ENCODE assay signal across 9 cellular contexts in the genomic region with DNA sequence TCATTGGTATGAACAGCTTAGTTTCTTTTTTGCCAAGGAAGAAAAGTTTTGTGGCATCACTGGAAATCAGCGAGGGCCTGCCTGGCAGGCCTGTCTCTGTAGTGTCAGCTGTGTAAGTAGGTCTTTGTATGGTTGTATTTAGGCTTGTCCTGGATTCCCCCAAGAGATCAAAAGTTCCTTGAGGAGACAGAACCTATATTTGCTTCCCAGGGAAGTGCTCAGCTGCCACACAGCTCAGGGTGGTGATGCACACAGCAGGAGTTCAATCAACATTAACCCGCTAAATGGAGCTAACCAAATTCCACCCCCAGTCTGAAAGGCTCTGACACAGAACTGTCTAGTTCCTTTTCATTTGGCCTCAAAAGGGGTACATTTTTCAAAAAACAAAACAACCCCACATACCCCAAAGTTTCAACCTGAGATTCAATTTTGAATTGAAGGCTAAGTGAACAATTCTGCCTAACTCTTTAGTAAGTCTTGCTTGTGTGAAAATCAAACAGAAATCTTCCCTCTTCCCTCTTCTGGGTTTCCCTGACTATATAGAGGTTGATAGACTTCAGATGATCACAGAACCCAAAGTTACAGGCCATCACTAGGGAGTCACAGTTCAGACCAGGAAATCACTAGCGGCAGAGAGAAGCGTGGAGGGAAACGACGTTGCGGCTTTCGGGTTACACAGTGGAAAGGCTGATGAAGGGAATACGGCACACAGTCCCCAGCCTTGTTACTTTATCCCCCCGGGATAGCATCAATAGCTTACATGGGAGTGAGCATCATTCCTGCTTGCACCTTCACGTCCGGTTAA.
DNase-seq lines count a peak whose midpoint lies in the region; FAIRE-seq and TF ChIP-seq lines count a peak whose summit lies in the region.
"Had no signal": no experiment of that assay in that cellular context is flagged by ENCODE, and none has a peak within 500 bp of the region (broad histone marks: within the 10 kb centered on the region; RNA-seq: fewer than 3 reads in every experiment).

No MANE protein-coding gene starts in this region.

- H3K9me1 ChIP-seq in endothelial cell of umbilical vein (replicated peaks; ENCODE audit: control insufficient read depth, extremely low read depth, insufficient read depth, low read length) = no peaks in the 10 kb centered on the region

- FAIRE-seq in endothelial cell of umbilical vein (lab: Jason Lieb, UNC) = peak; percentile 12

- TF ChIP-seq CTCF in endothelial cell of umbilical vein (IDR thresholded peaks at IDR 0.05; ENCODE audit: extremely low read depth in 1 of 2, insufficient read depth in 1 of 2, low read depth in 1 of 2, low read length in 2 of 2) (no peak), prostate gland (IDR thresholded peaks at IDR 0.05) (no peak)

- peak overlapping the region; percentile 60 for H3K9ac ChIP-seq in endothelial cell of umbilical vein (replicated peaks; ENCODE audit: extremely low read depth, insufficient read depth, low read length)

- H3K79me2 ChIP-seq in endothelial cell of umbilical vein (ENCODE audit: control insufficient read depth, insufficient read depth, low read length) = peaks cover 42% of the 10 kb centered on the region

- POLR2A ChIA-PET in endothelial cell of umbilical vein (lab: Charles Lee) = no interaction called here

- no peak for TF ChIP-seq POLR2A in endothelial cell of umbilical vein (IDR thresholded peaks at IDR 0.05; ENCODE audit: low read depth, low read length)
- TF ChIP-seq POLR2A in prostate gland (IDR thresholded peaks at IDR 0.05) = no peak

- H2AFZ ChIP-seq in endothelial cell of umbilical vein (ENCODE audit: low read depth, low read length) = peak overlapping the region; percentile 60

- CTCF ChIA-PET in endothelial cell of umbilical vein (lab: Charles Lee) = interaction anchor here (0.6 to 4.9 kb wide), 27 partner anchors 10 to 354 kb away, joined by 3 to 233 read pairs (median 5); a partner anchor contains a TSS

- DNase-seq in Daoy (ENCODE audit: low read depth) (peak; percentile 29), LHCN-M2 (ENCODE audit: low read depth) (peak; percentile 56), endothelial cell of umbilical vein (ENCODE audit: low read depth, low spot score) (peak; percentile 35), prostate gland (ENCODE audit: low spot score) (no peak), HK-2 (ENCODE audit: unreplicated experiment) (no peak), medulla oblongata (ENCODE audit: extremely low spot score) (no peak), DMS79 (lab: John Stamatoyannopoulos, UW) (no peak)
- DNase-seq: activated naive CD8-positive, alpha-beta T cell treated with anti-CD3 and anti-CD28 coated beads, Interleukin-2, amount 10 ng/mL, durations not matched to agents 7 days and 5 days; SIG-M5 had no signal

- WGBS in prostate gland = 82% methylated on average over 12 of the region's 12 CpGs

- peak overlapping the region; percentile 77 for H3K27ac ChIP-seq in endothelial cell of umbilical vein (ENCODE audit: insufficient read depth, low read depth, low read length)
- H3K27ac ChIP-seq in prostate gland = peak overlapping the region; percentile 36 to 58

- H3K9me3 ChIP-seq in endothelial cell of umbilical vein (replicated peaks; ENCODE audit: control insufficient read depth, insufficient read depth, low read length) = no peaks in the 10 kb centered on the region
- no peaks in the 10 kb centered on the region for H3K9me3 ChIP-seq in prostate gland

- peak overlapping the region; percentile 77 for H3K4me2 ChIP-seq in endothelial cell of umbilical vein (ENCODE audit: insufficient read depth, low read length)

- H3K27me3 ChIP-seq in endothelial cell of umbilical vein (ENCODE audit: control insufficient read depth in 2 of 2, insufficient read depth in 2 of 2, low read length in 2 of 2) (no peaks in the 10 kb centered on the region), prostate gland (replicated peaks; ENCODE audit: insufficient read depth) (no peaks in the 10 kb centered on the region)

- no TSS peak for BruUV-seq in endothelial cell of umbilical vein (replicated peaks; lab: Mats Ljungman, UMichigan)

- dilution Hi-C loops in endothelial cell of umbilical vein (cut with MboI; ENCODE audit: extremely low pct_ligation_motif_present, low sequenced_read_pairs) = no loop called here

- intact Hi-C loops in endothelial cell of umbilical vein (cut with micrococcal nuclease) = loop anchor here (1.0 to 5.0 kb wide), 4 partner anchors 128 to 529 kb away; a partner anchor contains a TSS
- intact Hi-C loops in prostate gland (cut with DNase I) = loop anchor here (2.0 kb wide), 1 partner anchor 129 kb away; a partner anchor contains a TSS

- no peaks in the 10 kb centered on the region for H4K20me1 ChIP-seq in endothelial cell of umbilical vein (replicated peaks; ENCODE audit: control insufficient read depth, extremely low read depth, insufficient read depth, low read length)

- H3K4me1 ChIP-seq in endothelial cell of umbilical vein (ENCODE audit: control insufficient read depth, extremely low read depth, insufficient read depth, low read length) (peaks cover 43% of the 10 kb centered on the region), prostate gland (replicated peaks) (peaks cover 4% of the 10 kb centered on the region)

- H3K4me3 ChIP-seq in endothelial cell of umbilical vein (replicated peaks in 1 of 3; ENCODE audit: insufficient read depth in 1 of 3, low read depth in 1 of 3, low read length in 3 of 3) (peak overlapping the region in 1 of 3 experiments; percentile 25), prostate gland (no peak overlapping the region)

- no peaks in the 10 kb centered on the region for H3K36me3 ChIP-seq in endothelial cell of umbilical vein (ENCODE audit: control insufficient read depth in 2 of 2, extremely low read depth in 1 of 2, insufficient read depth in 2 of 2, low read length in 2 of 2)
- no peaks in the 10 kb centered on the region for H3K36me3 ChIP-seq in prostate gland

TF ChIP-seq in endothelial cell of umbilical vein, 7 proteins besides CTCF, POLR2A, EP300 and RAD21:
- TF ChIP-seq JUN (IDR thresholded peaks at IDR 0.05; ENCODE audit: borderline replicate concordance, insufficient read depth, insufficient read length, low read depth) = no peak
- TF ChIP-seq POLR2AphosphoS5 (IDR thresholded peaks at IDR 0.05; ENCODE audit: insufficient read depth, low read depth, low read length) = no peak

Comparison
In these comparisons a context has a peak if more than half of its experiments do, and no peak if none do; other contexts are left out.
1. DNase-seq: peak in Daoy (single experiment), LHCN-M2 (single experiment) and endothelial cell of umbilical vein (single experiment); none in prostate gland (single experiment), HK-2 (single experiment), medulla oblongata (single experiment) and DMS79 (single experiment).